Comparison of ENCODE assay signal across 12 cellular contexts in genomic region chr17:81556175-81556691, GRCh38. TPM values are rescaled to one million over a fixed set of nuclear protein-coding genes. Genes with fewer than 3 reads are reported as not detected.
A peak's percentile ranks its signal among the peaks of the same experiment; 100 is the strongest.
DNase-seq lines count a peak whose midpoint lies in the region; FAIRE-seq and TF ChIP-seq lines count a peak whose summit lies in the region.
"Had no signal": no experiment of that assay in that cellular context is flagged by ENCODE, and none has a peak within 500 bp of the region (broad histone marks: within the 10 kb centered on the region; RNA-seq: fewer than 3 reads in every experiment).

No MANE protein-coding gene starts in this region.

- H3K27ac ChIP-seq in endothelial cell of umbilical vein (ENCODE audit: insufficient read depth, low read depth, low read length), result no peak overlapping the region
- H3K27ac ChIP-seq: epithelial cell of prostate had no signal

- no peak overlapping the region for H2AFZ ChIP-seq in endothelial cell of umbilical vein (ENCODE audit: low read depth, low read length)

- H3K36me3 ChIP-seq in endothelial cell of umbilical vein (ENCODE audit: control insufficient read depth in 2 of 2, extremely low read depth in 1 of 2, insufficient read depth in 2 of 2, low read length in 2 of 2), result peaks cover 0 to 33% of the 10 kb centered on the region in 2 experiments

- no peaks in the 10 kb centered on the region for H3K9me1 ChIP-seq in endothelial cell of umbilical vein (replicated peaks; ENCODE audit: control insufficient read depth, extremely low read depth, insufficient read depth, low read length)

- intact Hi-C loops in endothelial cell of umbilical vein (cut with micrococcal nuclease), result no loop called here

- H3K9ac ChIP-seq in endothelial cell of umbilical vein (replicated peaks; ENCODE audit: extremely low read depth, insufficient read depth, low read length), result no peak overlapping the region

- no peak overlapping the region for H3K4me3 ChIP-seq in endothelial cell of umbilical vein (replicated peaks in 1 of 3; ENCODE audit: insufficient read depth in 1 of 3, low read depth in 1 of 3, low read length in 3 of 3)

- peaks cover 7% of the 10 kb centered on the region for H3K79me2 ChIP-seq in endothelial cell of umbilical vein (ENCODE audit: control insufficient read depth, insufficient read depth, low read length)

- no peak for TF ChIP-seq POLR2A in endothelial cell of umbilical vein (IDR thresholded peaks at IDR 0.05; ENCODE audit: low read depth, low read length)

- no peak overlapping the region for H3K4me2 ChIP-seq in endothelial cell of umbilical vein (ENCODE audit: insufficient read depth, low read length)

- H3K9me3 ChIP-seq in endothelial cell of umbilical vein (replicated peaks; ENCODE audit: control insufficient read depth, insufficient read depth, low read length), result no peaks in the 10 kb centered on the region

- dilution Hi-C loops in endothelial cell of umbilical vein (cut with MboI; ENCODE audit: extremely low pct_ligation_motif_present, low sequenced_read_pairs), result no loop called here

- peaks cover 47% of the 10 kb centered on the region for H3K4me1 ChIP-seq in endothelial cell of umbilical vein (ENCODE audit: control insufficient read depth, extremely low read depth, insufficient read depth, low read length)

- CTCF ChIA-PET in endothelial cell of umbilical vein (lab: Charles Lee), result interaction anchor here (1.5 to 3.2 kb wide), 2 partner anchors 10 to 27 kb away, joined by 5 to 16 read pairs; no protein-coding TSS in a partner anchor

- peak; percentile 81 for FAIRE-seq in endothelial cell of umbilical vein (lab: Jason Lieb, UNC)
- FAIRE-seq in frontal cortex (lab: Jason Lieb, UNC), result no peak

- POLR2A ChIA-PET in endothelial cell of umbilical vein (lab: Charles Lee), result no interaction called here

- no TSS peak for BruUV-seq in endothelial cell of umbilical vein (replicated peaks; lab: Mats Ljungman, UMichigan)

- H3K27me3 ChIP-seq in endothelial cell of umbilical vein (ENCODE audit: control insufficient read depth in 2 of 2, insufficient read depth in 2 of 2, low read length in 2 of 2), result no peaks in the 10 kb centered on the region

- no peaks in the 10 kb centered on the region for H4K20me1 ChIP-seq in endothelial cell of umbilical vein (replicated peaks; ENCODE audit: control insufficient read depth, extremely low read depth, insufficient read depth, low read length)

- no peak for TF ChIP-seq CTCF in endothelial cell of umbilical vein (IDR thresholded peaks at IDR 0.05; ENCODE audit: extremely low read depth in 1 of 2, insufficient read depth in 1 of 2, low read depth in 1 of 2, low read length in 2 of 2)

- DNase-seq in GM03348 (ENCODE audit: low spot score) (peak; percentile 43), NCI-H510A treated with DMSO at 0.1 percent for 48 hours (lab: John Stamatoyannopoulos, UW) (peak; percentile 60), endothelial cell of umbilical vein (ENCODE audit: low read depth, low spot score) (no peak), renal cortical epithelial cell (ENCODE audit: low read depth) (peak; percentile 69), frontal cortex (ENCODE audit: low spot score in 2 of 2) (no peak), NCI-H1930 (lab: John Stamatoyannopoulos, UW) (no peak), islet precursor cell (no peak)
- DNase-seq in activated CD4-positive, alpha-beta T cell treated with anti-CD3 and anti-CD28 coated beads, Interleukin-2, amount 50 U/mL, for 4 hours, result no peak
- DNase-seq: aorta, NCI-H2227 treated with DMSO at 0.1 percent for 48 hours, T-helper 1 cell had no signal

TF ChIP-seq in endothelial cell of umbilical vein, 7 proteins besides CTCF, POLR2A, EP300 and RAD21:
- peak; percentile 26 for TF ChIP-seq JUN (IDR thresholded peaks at IDR 0.05; ENCODE audit: borderline replicate concordance, insufficient read depth, insufficient read length, low read depth)
- TF ChIP-seq GATA2 (IDR thresholded peaks at IDR 0.05; ENCODE audit: insufficient read depth, insufficient read length, low read depth, low read length), result no peak
- TF ChIP-seq POLR2AphosphoS5 (IDR thresholded peaks at IDR 0.05; ENCODE audit: insufficient read depth, low read depth, low read length), result no peak
- no peak for TF ChIP-seq EZH2 (IDR thresholded peaks at IDR 0.05; ENCODE audit: borderline replicate concordance, low read depth, low read length, severe bottlenecking)
- TF ChIP-seq MAX (IDR thresholded peaks at IDR 0.05; ENCODE audit: insufficient read depth, insufficient read length), result no peak
- TF ChIP-seq FOS (IDR thresholded peaks at IDR 0.05; ENCODE audit: borderline replicate concordance, insufficient read depth, low read length), result peak; percentile 52
- TF ChIP-seq MYC (IDR thresholded peaks at IDR 0.05; ENCODE audit: low read depth, low read length), result no peak
TF ChIP-seq in endothelial cell of umbilical vein: peak in this region for 2.

RNA-seq across cellular contexts. Expression of gene FAAP100, which starts 4.1 kb away (rescaled TPM):
- total RNA-seq in endothelial cell of umbilical vein, result 50.2 and 54.3 TPM in 2 replicates
- polyA plus RNA-seq in endothelial cell of umbilical vein, result 35.4 and 40.4 TPM in 2 replicates
- 18.0 and 31.7 TPM in 2 replicates for polyA plus RNA-seq in endothelial cell of umbilical vein (2011; cell fraction: cytosol; rRNA removed)
- polyA plus RNA-seq in endothelial cell of umbilical vein (2011; cell fraction: nucleus; rRNA removed), result 58.5 and 65.6 TPM in 2 replicates
- polyA plus RNA-seq in endothelial cell of umbilical vein (2012), result 17.9 and 28.1 TPM in 2 replicates
- 21.6 and 30.8 TPM in 2 replicates for polyA minus RNA-seq in endothelial cell of umbilical vein
- 7.8 TPM for polyA minus RNA-seq in endothelial cell of umbilical vein (2011; cell fraction: cytosol; rRNA and poly(A)+ RNA removed)
- polyA minus RNA-seq in endothelial cell of umbilical vein (2011; cell fraction: nucleus; rRNA and poly(A)+ RNA removed), result 34.6 and 44.7 TPM in 2 replicates
- 13.2 and 22.2 TPM in 2 replicates for total RNA-seq in renal cortical epithelial cell
- total RNA-seq in frontal cortex, result 21.6 TPM

RNA-seq across cellular contexts. Expression of gene FSCN2, which starts 28.1 kb away (rescaled TPM):
- total RNA-seq in endothelial cell of umbilical vein (0.58 and 0.71 TPM in 2 replicates), renal cortical epithelial cell (3.1 and 4.7 TPM in 2 replicates), frontal cortex (4.9 TPM)
- 0.32 and 0.46 TPM in 2 replicates for polyA plus RNA-seq in endothelial cell of umbilical vein
- 0.06 and 0.10 TPM in 2 replicates for polyA plus RNA-seq in endothelial cell of umbilical vein (2011; cell fraction: cytosol; rRNA removed)
- polyA plus RNA-seq in endothelial cell of umbilical vein (2011; cell fraction: nucleus; rRNA removed), result 0.43 and 0.87 TPM in 2 replicates
- 0.12 and 0.25 TPM in 2 replicates for polyA plus RNA-seq in endothelial cell of umbilical vein (2012)
- 0.41 TPM in 1 of 2 replicates, not detected in the other for polyA minus RNA-seq in endothelial cell of umbilical vein
- polyA minus RNA-seq in endothelial cell of umbilical vein (2011; cell fraction: cytosol; rRNA and poly(A)+ RNA removed), result 1.1 TPM
- polyA minus RNA-seq in endothelial cell of umbilical vein (2011; cell fraction: nucleus; rRNA and poly(A)+ RNA removed), result 0.67 and 1.4 TPM in 2 replicates

RNA-seq across cellular contexts. Expression of gene ACTG1, which starts 43.6 kb away (rescaled TPM):
- total RNA-seq in endothelial cell of umbilical vein (6,127 and 6,180 TPM in 2 replicates), renal cortical epithelial cell (4,821 and 6,713 TPM in 2 replicates), frontal cortex (5,358 TPM)
- polyA plus RNA-seq in endothelial cell of umbilical vein, result 7,850 and 10,663 TPM in 2 replicates
- polyA plus RNA-seq in endothelial cell of umbilical vein (2011; cell fraction: cytosol; rRNA removed), result 8,486 and 8,491 TPM in 2 replicates
- 3,539 and 4,015 TPM in 2 replicates for polyA plus RNA-seq in endothelial cell of umbilical vein (2011; cell fraction: nucleus; rRNA removed)
- 6,029 and 7,831 TPM in 2 replicates for polyA plus RNA-seq in endothelial cell of umbilical vein (2012)
- 1,957 and 3,242 TPM in 2 replicates for polyA minus RNA-seq in endothelial cell of umbilical vein
- 776 TPM for polyA minus RNA-seq in endothelial cell of umbilical vein (2011; cell fraction: cytosol; rRNA and poly(A)+ RNA removed)
- 664 and 1,635 TPM in 2 replicates for polyA minus RNA-seq in endothelial cell of umbilical vein (2011; cell fraction: nucleus; rRNA and poly(A)+ RNA removed)

Comparison
In these comparisons a context has a peak if more than half of its experiments do, and no peak if none do; other contexts are left out.
1. DNase-seq: peak in GM03348 (single experiment), NCI-H510A treated with DMSO at 0.1 percent for 48 hours (single experiment) and renal cortical epithelial cell (single experiment); none in endothelial cell of umbilical vein (single experiment), frontal cortex (0 of 2), NCI-H1930 (0 of 2), islet precursor cell (single experiment) and activated CD4-positive, alpha-beta T cell treated with anti-CD3 and anti-CD28 coated beads, Interleukin-2, amount 50 U/mL, for 4 hours (0 of 2).